1 cellular context compared by ENCODE assay signal in genomic region chr14:48788771-48789170, GRCh38.
TF ChIP-seq lines count a peak whose summit lies in the region.

No MANE protein-coding gene starts in this region.

TF ChIP-seq in GM23338, 12 proteins besides CTCF, POLR2A, EP300 and RAD21 (continued from another document):
- TF ChIP-seq REST (IDR thresholded peaks at IDR 0.05; ENCODE audit: unreplicated experiment) = no peak
- no peak for TF ChIP-seq EZH2phosphoT487 (IDR thresholded peaks at IDR 0.05; ENCODE audit: unreplicated experiment)
- TF ChIP-seq EZH2 (IDR thresholded peaks at IDR 0.05; ENCODE audit: low read depth, unreplicated experiment) = no peak
